ENCODE assay signal across 8 cellular contexts in the genomic region with DNA sequence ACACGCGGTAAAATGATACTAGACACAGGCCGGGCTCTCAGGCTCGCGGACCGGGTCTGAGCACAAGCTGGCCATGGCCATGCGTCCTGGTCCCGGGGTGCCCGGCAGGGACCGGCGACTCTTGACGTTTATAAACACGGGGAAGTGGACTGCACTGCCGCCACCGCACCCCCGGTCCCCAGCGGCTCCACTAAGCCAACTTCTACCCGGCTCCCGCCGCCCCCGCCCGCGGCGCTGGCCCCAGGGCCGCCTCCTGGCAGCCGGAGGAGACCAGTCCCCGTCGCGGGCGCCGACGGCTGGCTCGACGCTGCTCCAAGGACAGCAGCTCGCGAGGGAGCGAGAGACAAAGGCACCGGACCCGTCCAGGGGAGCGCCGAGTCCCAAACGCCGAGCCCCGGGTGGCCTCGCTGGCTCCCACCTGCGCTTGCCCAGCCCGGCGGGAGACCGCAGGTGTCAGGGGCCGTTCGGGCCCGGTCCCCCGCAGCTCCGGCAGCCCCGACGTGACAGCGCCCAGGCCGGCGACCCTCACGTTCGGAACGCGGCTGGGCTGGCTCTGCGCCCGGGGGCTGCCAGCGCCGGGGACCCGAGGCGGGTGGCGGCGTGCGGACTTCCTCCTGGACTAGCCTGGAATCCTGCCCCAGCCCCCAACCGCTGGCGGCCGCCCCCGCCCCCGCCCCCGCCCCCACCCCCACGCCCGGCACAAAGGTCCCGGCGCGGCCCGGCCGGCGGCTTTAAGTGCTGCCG. TPM values are rescaled to one million over a fixed set of nuclear protein-coding genes. Genes with fewer than 3 reads are reported as not detected.
DNase-seq lines count a peak whose midpoint lies in the region; ATAC-seq and TF ChIP-seq lines count a peak whose summit lies in the region.

No MANE protein-coding gene starts in this region.

- H3K4me2 ChIP-seq in osteoblast (ENCODE audit: insufficient read depth, low read length), result peak overlapping the region; percentile 93

- H3K27ac ChIP-seq in osteoblast (ENCODE audit: low read depth, low read length), result peak overlapping the region; percentile 98

- no peaks in the 10 kb centered on the region for H3K9me3 ChIP-seq in osteoblast (ENCODE audit: low read depth, low read length)

- peak; percentile 14 for ATAC-seq in Right ventricle myocardium inferior

- H3K79me2 ChIP-seq in osteoblast (ENCODE audit: insufficient read depth, low read length), result peaks cover 83% of the 10 kb centered on the region

- CTCF ChIA-PET in HEK293T (lab: Yijun Ruan, JAX), result interaction anchor here (1.4 kb wide), 1 partner anchor 52 kb away, joined by 5 read pairs; no protein-coding TSS in a partner anchor

- H4K20me1 ChIP-seq in osteoblast (ENCODE audit: insufficient read depth, low read length), result peaks cover 47% of the 10 kb centered on the region

- DNase-seq in GM10266 (ENCODE audit: extremely low spot score) (peak; percentile 55), HEK293T (ENCODE audit: extremely low spot score) (peak; percentile 30), NB4 (ENCODE audit: low read depth) (peak; percentile 64), Right ventricle myocardium inferior (ENCODE audit: missing footprints) (peak; percentile 85), osteoblast (ENCODE audit: insufficient read length, low spot score, missing footprints) (peak; percentile 76), NCI-H1105 treated with DMSO at 0.1 percent for 48 hours (lab: John Stamatoyannopoulos, UW) (no peak), NCI-H774 (lab: John Stamatoyannopoulos, UW) (no peak)
- peak; percentile 59 for DNase-seq in activated naive CD4-positive, alpha-beta T cell treated with Interleukin-2 at 50 U/mL for 16 hours

- intact Hi-C loops in Right ventricle myocardium inferior (cut with DNase I), result loop anchor here (1.0 to 2.0 kb wide), 3 partner anchors 17 to 47 kb away; no protein-coding TSS in a partner anchor

- peaks cover 61% of the 10 kb centered on the region for H3K4me1 ChIP-seq in osteoblast (ENCODE audit: insufficient read depth, low read length)

- H3K36me3 ChIP-seq in osteoblast (ENCODE audit: insufficient read depth, low read length), result peaks cover 15% of the 10 kb centered on the region

- H2AFZ ChIP-seq in osteoblast (ENCODE audit: low read length), result no peak overlapping the region

- POLR2A ChIA-PET in HEK293T (lab: Yijun Ruan, JAX), result interaction anchor here (1.8 kb wide), 1 partner anchor 23 kb away, joined by 11 read pairs; no protein-coding TSS in a partner anchor

- no peaks in the 10 kb centered on the region for H3K27me3 ChIP-seq in osteoblast (ENCODE audit: insufficient read depth, low read length)

- TF ChIP-seq CTCF in GM10266 (IDR thresholded peaks at IDR 0.05; ENCODE audit: control insufficient read depth, insufficient read depth, low read depth, missing control alignments), result no peak
- TF ChIP-seq CTCF in NB4 (IDR thresholded peaks at IDR 0.05; ENCODE audit: low read depth, low read length), result no peak
- no peak for TF ChIP-seq CTCF in osteoblast (IDR thresholded peaks at IDR 0.05; ENCODE audit: extremely low read depth, low read depth, low read length)

- TF ChIP-seq POLR2A in NB4 (IDR thresholded peaks at IDR 0.05; ENCODE audit: extremely low read depth, insufficient read length), result no peak

- H3K4me3 ChIP-seq in NB4 (ENCODE audit: low read depth, low read length), result peak overlapping the region; percentile 82
- peak overlapping the region; percentile 95 for H3K4me3 ChIP-seq in osteoblast (ENCODE audit: insufficient read depth, low read length)

TF ChIP-seq in HEK293T, 16 proteins besides CTCF, POLR2A, EP300 and RAD21:
- TF ChIP-seq FOXA1 (IDR thresholded peaks at IDR 0.05) (no peak), LEF1 (IDR thresholded peaks at IDR 0.05; ENCODE audit: borderline replicate concordance) (no peak), TARDBP (IDR thresholded peaks at IDR 0.05) (no peak), BHLHE40 (IDR thresholded peaks at IDR 0.05; ENCODE audit: borderline replicate concordance) (no peak), HDGF (IDR thresholded peaks at IDR 0.05; ENCODE audit: borderline replicate concordance) (no peak), ARNT (IDR thresholded peaks at IDR 0.05) (no peak), SP1 (IDR thresholded peaks at IDR 0.05) (no peak), SUZ12 (IDR thresholded peaks at IDR 0.05) (no peak), FOXM1 (IDR thresholded peaks at IDR 0.05; ENCODE audit: borderline replicate concordance) (no peak), ZNF384 (IDR thresholded peaks at IDR 0.05) (no peak), L3MBTL2 (conservative IDR thresholded peaks at IDR 0.05) (no peak; the same call in 1 of the 2 replicates), NFRKB (IDR thresholded peaks at IDR 0.05) (no peak), ELF4 (IDR thresholded peaks at IDR 0.05) (no peak), CTBP1 (IDR thresholded peaks at IDR 0.05; ENCODE audit: borderline replicate concordance) (no peak), FOXK2 (IDR thresholded peaks at IDR 0.05) (no peak)

RNA-seq across cellular contexts. Expression of a gene that starts 0.5 kb away (rescaled TPM):
- total RNA-seq in Right ventricle myocardium inferior, result 583 TPM
- total RNA-seq in osteoblast, result 1,572 and 1,742 TPM in 2 replicates

Comparison
In these comparisons a context has a peak if more than half of its experiments do, and no peak if none do; other contexts are left out.
1. DNase-seq: peak in GM10266 (single experiment), HEK293T (single experiment), NB4 (single experiment), activated naive CD4-positive, alpha-beta T cell treated with Interleukin-2 at 50 U/mL for 16 hours (single experiment), Right ventricle myocardium inferior (single experiment) and osteoblast (single experiment); none in NCI-H1105 treated with DMSO at 0.1 percent for 48 hours (single experiment) and NCI-H774 (single experiment).